ENCODE assay signal across 1 cellular context in genomic region chr7:37921340-37921805, GRCh38.
TF ChIP-seq lines count a peak whose summit lies in the region.

No MANE protein-coding gene starts in this region.

TF ChIP-seq in HepG2, 621 proteins besides CTCF, POLR2A, EP300 and RAD21 (continued from another document and continues in another):
- TF ChIP-seq, protein P1, sequence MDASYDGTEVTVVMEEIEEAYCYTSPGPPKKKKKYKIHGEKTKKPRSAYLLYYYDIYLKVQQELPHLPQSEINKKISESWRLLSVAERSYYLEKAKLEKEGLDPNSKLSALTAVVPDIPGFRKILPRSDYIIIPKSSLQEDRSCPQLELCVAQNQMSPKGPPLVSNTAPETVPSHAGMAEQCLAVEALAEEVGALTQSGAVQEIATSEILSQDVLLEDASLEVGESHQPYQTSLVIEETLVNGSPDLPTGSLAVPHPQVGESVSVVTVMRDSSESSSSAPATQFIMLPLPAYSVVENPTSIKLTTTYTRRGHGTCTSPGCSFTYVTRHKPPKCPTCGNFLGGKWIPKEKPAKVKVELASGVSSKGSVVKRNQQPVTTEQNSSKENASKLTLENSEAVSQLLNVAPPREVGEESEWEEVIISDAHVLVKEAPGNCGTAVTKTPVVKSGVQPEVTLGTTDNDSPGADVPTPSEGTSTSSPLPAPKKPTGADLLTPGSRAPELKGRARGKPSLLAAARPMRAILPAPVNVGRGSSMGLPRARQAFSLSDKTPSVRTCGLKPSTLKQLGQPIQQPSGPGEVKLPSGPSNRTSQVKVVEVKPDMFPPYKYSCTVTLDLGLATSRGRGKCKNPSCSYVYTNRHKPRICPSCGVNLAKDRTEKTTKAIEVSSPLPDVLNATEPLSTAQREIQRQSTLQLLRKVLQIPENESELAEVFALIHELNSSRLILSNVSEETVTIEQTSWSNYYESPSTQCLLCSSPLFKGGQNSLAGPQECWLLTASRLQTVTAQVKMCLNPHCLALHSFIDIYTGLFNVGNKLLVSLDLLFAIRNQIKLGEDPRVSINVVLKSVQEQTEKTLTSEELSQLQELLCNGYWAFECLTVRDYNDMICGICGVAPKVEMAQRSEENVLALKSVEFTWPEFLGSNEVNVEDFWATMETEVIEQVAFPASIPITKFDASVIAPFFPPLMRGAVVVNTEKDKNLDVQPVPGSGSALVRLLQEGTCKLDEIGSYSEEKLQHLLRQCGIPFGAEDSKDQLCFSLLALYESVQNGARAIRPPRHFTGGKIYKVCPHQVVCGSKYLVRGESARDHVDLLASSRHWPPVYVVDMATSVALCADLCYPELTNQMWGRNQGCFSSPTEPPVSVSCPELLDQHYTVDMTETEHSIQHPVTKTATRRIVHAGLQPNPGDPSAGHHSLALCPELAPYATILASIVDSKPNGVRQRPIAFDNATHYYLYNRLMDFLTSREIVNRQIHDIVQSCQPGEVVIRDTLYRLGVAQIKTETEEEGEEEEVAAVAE (CRISPR knock-in tag; IDR thresholded peaks at IDR 0.05; ENCODE audit: borderline replicate concordance), result no peak
- TF ChIP-seq, protein P2, sequence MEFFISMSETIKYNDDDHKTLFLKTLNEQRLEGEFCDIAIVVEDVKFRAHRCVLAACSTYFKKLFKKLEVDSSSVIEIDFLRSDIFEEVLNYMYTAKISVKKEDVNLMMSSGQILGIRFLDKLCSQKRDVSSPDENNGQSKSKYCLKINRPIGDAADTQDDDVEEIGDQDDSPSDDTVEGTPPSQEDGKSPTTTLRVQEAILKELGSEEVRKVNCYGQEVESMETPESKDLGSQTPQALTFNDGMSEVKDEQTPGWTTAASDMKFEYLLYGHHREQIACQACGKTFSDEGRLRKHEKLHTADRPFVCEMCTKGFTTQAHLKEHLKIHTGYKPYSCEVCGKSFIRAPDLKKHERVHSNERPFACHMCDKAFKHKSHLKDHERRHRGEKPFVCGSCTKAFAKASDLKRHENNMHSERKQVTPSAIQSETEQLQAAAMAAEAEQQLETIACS (CRISPR knock-in tag; IDR thresholded peaks at IDR 0.05), result no peak
- no peak for TF ChIP-seq PHF21A (CRISPR knock-in tag; IDR thresholded peaks at IDR 0.05)
- TF ChIP-seq ZSCAN25 (CRISPR knock-in tag; IDR thresholded peaks at IDR 0.05), result no peak
- TF ChIP-seq SRSF4 (IDR thresholded peaks at IDR 0.05; ENCODE audit: low read depth, low read length, poor library complexity, severe bottlenecking), result no peak
- TF ChIP-seq, protein P3, sequence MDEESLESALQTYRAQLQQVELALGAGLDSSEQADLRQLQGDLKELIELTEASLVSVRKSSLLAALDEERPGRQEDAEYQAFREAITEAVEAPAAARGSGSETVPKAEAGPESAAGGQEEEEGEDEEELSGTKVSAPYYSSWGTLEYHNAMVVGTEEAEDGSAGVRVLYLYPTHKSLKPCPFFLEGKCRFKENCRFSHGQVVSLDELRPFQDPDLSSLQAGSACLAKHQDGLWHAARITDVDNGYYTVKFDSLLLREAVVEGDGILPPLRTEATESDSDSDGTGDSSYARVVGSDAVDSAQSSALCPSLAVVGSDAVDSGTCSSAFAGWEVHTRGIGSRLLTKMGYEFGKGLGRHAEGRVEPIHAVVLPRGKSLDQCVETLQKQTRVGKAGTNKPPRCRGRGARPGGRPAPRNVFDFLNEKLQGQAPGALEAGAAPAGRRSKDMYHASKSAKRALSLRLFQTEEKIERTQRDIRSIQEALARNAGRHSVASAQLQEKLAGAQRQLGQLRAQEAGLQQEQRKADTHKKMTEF (CRISPR knock-in tag; IDR thresholded peaks at IDR 0.05), result 0 out of 2 replicates have a peak, but pooled peaks have one; percentile 11
- TF ChIP-seq MXI1 (IDR thresholded peaks at IDR 0.05; ENCODE audit: borderline replicate concordance, low read depth, low read length), result no peak
- peak; percentile 1; the same call in 1 of the 2 replicates for TF ChIP-seq ATF7-NPFF (CRISPR knock-in tag; IDR thresholded peaks at IDR 0.05; ENCODE audit: low read depth)
- peak; percentile 50; the same call in 1 of the 2 replicates for TF ChIP-seq ZSCAN5A (CRISPR knock-in tag; IDR thresholded peaks at IDR 0.05; ENCODE audit: borderline replicate concordance)
- 0 out of 2 replicates have a peak, but pooled peaks have one; percentile 44 for TF ChIP-seq GLI4 (CRISPR knock-in tag; IDR thresholded peaks at IDR 0.05; ENCODE audit: borderline replicate concordance)
- no peak for TF ChIP-seq ZNF772 (CRISPR knock-in tag; IDR thresholded peaks at IDR 0.05)
- TF ChIP-seq SP5 (CRISPR knock-in tag; IDR thresholded peaks at IDR 0.05; ENCODE audit: borderline replicate concordance, low read depth), result no peak
- peak; percentile 63 for TF ChIP-seq HOXA5 (CRISPR knock-in tag; IDR thresholded peaks at IDR 0.05)
- TF ChIP-seq, protein P4, sequence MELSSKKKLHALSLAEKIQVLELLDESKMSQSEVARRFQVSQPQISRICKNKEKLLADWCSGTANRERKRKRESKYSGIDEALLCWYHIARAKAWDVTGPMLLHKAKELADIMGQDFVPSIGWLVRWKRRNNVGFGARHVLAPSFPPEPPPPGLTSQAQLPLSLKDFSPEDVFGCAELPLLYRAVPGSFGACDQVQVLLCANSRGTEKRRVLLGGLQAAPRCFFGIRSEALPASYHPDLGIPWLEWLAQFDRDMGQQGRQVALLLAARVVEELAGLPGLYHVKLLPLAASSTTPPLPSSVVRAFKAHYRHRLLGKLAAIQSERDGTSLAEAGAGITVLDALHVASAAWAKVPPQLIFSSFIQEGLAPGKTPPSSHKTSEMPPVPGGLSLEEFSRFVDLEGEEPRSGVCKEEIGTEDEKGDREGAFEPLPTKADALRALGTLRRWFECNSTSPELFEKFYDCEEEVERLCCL (CRISPR knock-in tag; IDR thresholded peaks at IDR 0.05; ENCODE audit: borderline replicate concordance), result no peak
- no peak for TF ChIP-seq ATRX (CRISPR knock-in tag; IDR thresholded peaks at IDR 0.05; ENCODE audit: borderline replicate concordance)
- TF ChIP-seq CREM (IDR thresholded peaks at IDR 0.05), result no peak
- TF ChIP-seq CREM (CRISPR knock-in tag; IDR thresholded peaks at IDR 0.05), result no peak
- no peak for TF ChIP-seq ELF3 (CRISPR knock-in tag; IDR thresholded peaks at IDR 0.05)
- no peak for TF ChIP-seq JARID2 (CRISPR knock-in tag; IDR thresholded peaks at IDR 0.05; ENCODE audit: insufficient replicate concordance)
- no peak for TF ChIP-seq ATF4 (CRISPR knock-in tag; IDR thresholded peaks at IDR 0.05)
- TF ChIP-seq TP53 (CRISPR knock-in tag; conservative IDR thresholded peaks at IDR 0.05), result no peak
- TF ChIP-seq DMTF1 (CRISPR knock-in tag; IDR thresholded peaks at IDR 0.05), result no peak
- TF ChIP-seq ZNF367 (CRISPR knock-in tag; IDR thresholded peaks at IDR 0.05; ENCODE audit: borderline replicate concordance), result no peak
- no peak for TF ChIP-seq ZNF577 (CRISPR knock-in tag; IDR thresholded peaks at IDR 0.05; ENCODE audit: borderline replicate concordance, low read depth)
- no peak for TF ChIP-seq ATF7 (IDR thresholded peaks at IDR 0.05)
- no peak for TF ChIP-seq ATF7 (CRISPR knock-in tag; IDR thresholded peaks at IDR 0.05)
- TF ChIP-seq, protein P5, sequence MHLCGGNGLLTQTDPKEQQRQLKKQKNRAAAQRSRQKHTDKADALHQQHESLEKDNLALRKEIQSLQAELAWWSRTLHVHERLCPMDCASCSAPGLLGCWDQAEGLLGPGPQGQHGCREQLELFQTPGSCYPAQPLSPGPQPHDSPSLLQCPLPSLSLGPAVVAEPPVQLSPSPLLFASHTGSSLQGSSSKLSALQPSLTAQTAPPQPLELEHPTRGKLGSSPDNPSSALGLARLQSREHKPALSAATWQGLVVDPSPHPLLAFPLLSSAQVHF (CRISPR knock-in tag; IDR thresholded peaks at IDR 0.05), result 0 out of 2 replicates have a peak, but pooled peaks have one; percentile 65
- TF ChIP-seq, protein P6, sequence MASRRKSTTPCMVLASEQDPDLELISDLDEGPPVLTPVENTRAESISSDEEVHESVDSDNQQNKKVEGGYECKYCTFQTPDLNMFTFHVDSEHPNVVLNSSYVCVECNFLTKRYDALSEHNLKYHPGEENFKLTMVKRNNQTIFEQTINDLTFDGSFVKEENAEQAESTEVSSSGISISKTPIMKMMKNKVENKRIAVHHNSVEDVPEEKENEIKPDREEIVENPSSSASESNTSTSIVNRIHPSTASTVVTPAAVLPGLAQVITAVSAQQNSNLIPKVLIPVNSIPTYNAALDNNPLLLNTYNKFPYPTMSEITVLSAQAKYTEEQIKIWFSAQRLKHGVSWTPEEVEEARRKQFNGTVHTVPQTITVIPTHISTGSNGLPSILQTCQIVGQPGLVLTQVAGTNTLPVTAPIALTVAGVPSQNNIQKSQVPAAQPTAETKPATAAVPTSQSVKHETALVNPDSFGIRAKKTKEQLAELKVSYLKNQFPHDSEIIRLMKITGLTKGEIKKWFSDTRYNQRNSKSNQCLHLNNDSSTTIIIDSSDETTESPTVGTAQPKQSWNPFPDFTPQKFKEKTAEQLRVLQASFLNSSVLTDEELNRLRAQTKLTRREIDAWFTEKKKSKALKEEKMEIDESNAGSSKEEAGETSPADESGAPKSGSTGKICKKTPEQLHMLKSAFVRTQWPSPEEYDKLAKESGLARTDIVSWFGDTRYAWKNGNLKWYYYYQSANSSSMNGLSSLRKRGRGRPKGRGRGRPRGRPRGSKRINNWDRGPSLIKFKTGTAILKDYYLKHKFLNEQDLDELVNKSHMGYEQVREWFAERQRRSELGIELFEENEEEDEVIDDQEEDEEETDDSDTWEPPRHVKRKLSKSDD (CRISPR knock-in tag; IDR thresholded peaks at IDR 0.05; ENCODE audit: low read depth), result no peak
- TF ChIP-seq PLSCR1 (CRISPR knock-in tag; IDR thresholded peaks at IDR 0.05; ENCODE audit: borderline replicate concordance), result no peak
- no peak for TF ChIP-seq PREB (CRISPR knock-in tag; IDR thresholded peaks at IDR 0.05)
- TF ChIP-seq E2F2 (CRISPR knock-in tag; IDR thresholded peaks at IDR 0.05; ENCODE audit: borderline replicate concordance), result no peak
- TF ChIP-seq ZNF720 (CRISPR knock-in tag; IDR thresholded peaks at IDR 0.05), result no peak
- TF ChIP-seq CBX1 (IDR thresholded peaks at IDR 0.05; ENCODE audit: low read depth), result peak; percentile 2
- peak; percentile 35; the same call in 1 of the 2 replicates for TF ChIP-seq FOXP4 (CRISPR knock-in tag; IDR thresholded peaks at IDR 0.05)
